Comparison of ENCODE assay signal across 9 cellular contexts in the genomic region with DNA sequence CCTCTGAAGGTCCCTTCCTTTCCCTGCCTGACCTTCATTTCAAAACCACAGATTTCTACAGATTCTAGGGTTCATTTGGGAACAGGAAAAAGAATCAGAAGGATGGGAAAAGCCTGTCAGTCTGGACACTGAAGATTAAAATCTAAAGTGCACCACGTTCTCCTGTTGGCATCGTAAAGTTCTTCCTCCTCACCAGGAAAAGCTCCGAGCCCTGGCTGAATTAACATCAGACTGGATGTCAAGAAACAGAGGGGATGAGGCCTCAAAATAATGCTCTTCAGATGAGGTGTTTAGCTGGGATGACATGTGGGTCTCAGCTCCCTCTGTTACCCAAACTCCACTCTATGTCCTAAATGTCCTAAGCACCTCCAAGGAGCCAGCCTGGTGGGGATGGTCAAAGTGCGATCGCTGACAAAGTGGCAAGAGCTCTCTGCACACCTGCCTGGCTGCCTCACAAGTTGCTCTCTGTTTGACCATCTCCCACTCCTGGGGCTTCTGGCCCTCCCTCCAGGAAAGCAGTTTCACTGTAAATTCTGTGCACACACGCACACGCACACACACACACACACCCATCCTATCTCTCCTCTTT. TPM values are rescaled to one million over a fixed set of nuclear protein-coding genes. Genes with fewer than 3 reads are reported as not detected.
DNase-seq lines count a peak whose midpoint lies in the region; ATAC-seq and TF ChIP-seq lines count a peak whose summit lies in the region.
"Had no signal": no experiment of that assay in that cellular context is flagged by ENCODE, and none has a peak within 500 bp of the region (broad histone marks: within the 10 kb centered on the region; RNA-seq: fewer than 3 reads in every experiment).

No MANE protein-coding gene starts in this region.

- H3K4me2 ChIP-seq in HCT116 (ENCODE audit: low read length): peak overlapping the region; percentile 90

- peaks cover 10% of the 10 kb centered on the region for H3K27me3 Mint-ChIP-seq in WTC11 (ENCODE audit: low read depth)

- TF ChIP-seq CTCF in HCT116 (IDR thresholded peaks at IDR 0.05 in 2 of 3, conservative IDR thresholded peaks at IDR 0.05 in 1 of 3; ENCODE audit: borderline replicate concordance in 1 of 3, insufficient read depth in 1 of 3, low read depth in 2 of 3, low read length in 2 of 3) (no peak), WTC11 (IDR thresholded peaks at IDR 0.05) (no peak), fibroblast of villous mesenchyme (IDR thresholded peaks at IDR 0.05; ENCODE audit: insufficient read depth, low read depth, low read length) (no peak)

- H3K4me1 ChIP-seq in HCT116 (ENCODE audit: control insufficient read depth in 1 of 2, insufficient read depth in 2 of 2, low read length in 2 of 2) (peaks cover 5 to 22% of the 10 kb centered on the region in 2 experiments; a peak in 3 of 4 replicates), skeletal muscle tissue (ENCODE audit: control insufficient read depth in 3 of 3, insufficient read depth in 3 of 3, low read length in 3 of 3) (peaks cover 19 to 37% (median 24%) of the 10 kb centered on the region in 3 donors)

- peaks cover 4 to 14% of the 10 kb centered on the region in 2 experiments; a peak in 2 of 4 replicates for H3K36me3 ChIP-seq in HCT116 (ENCODE audit: control insufficient read depth in 1 of 2, insufficient read depth in 2 of 2, low read length in 2 of 2)
- peaks cover 0 to 4% (median 4%) of the 10 kb centered on the region in 3 donors for H3K36me3 ChIP-seq in skeletal muscle tissue (ENCODE audit: control insufficient read depth in 3 of 3, insufficient read depth in 3 of 3, low read length in 3 of 3)

- H3K27me3 ChIP-seq in HCT116 (ENCODE audit: insufficient read depth, low read length) (no peaks in the 10 kb centered on the region), skeletal muscle tissue (ENCODE audit: control insufficient read depth in 3 of 3, insufficient read depth in 3 of 3, low read length in 3 of 3) (no peaks in the 10 kb centered on the region)

- H3K9ac ChIP-seq in HCT116 (ENCODE audit: low read length) (peak overlapping the region; percentile 86), skeletal muscle tissue (ENCODE audit: low read depth in 1 of 3, low read length in 3 of 3) (peak overlapping the region; percentile 77 to 82 (median 82))

- no peaks in the 10 kb centered on the region for H3K9me3 Mint-ChIP-seq in WTC11

- TF ChIP-seq RAD21 in HCT116 (IDR thresholded peaks at IDR 0.05; ENCODE audit: low read depth): no peak

- no peaks in the 10 kb centered on the region; the same call in 1 of the 2 replicates for H3K36me3 Mint-ChIP-seq in WTC11

- H3K4me1 Mint-ChIP-seq in WTC11: peaks cover 31% of the 10 kb centered on the region

- CTCF ChIA-PET in HCT116 (lab: Charles Lee): no interaction called here
- CTCF ChIA-PET in WTC11 (lab: Charles Lee): interaction anchor here (1.3 to 2.6 kb wide), 3 partner anchors 14 to 89 kb away, joined by 4 to 23 read pairs (median 6); a partner anchor contains a TSS

- H3K9me3 ChIP-seq in HCT116 (ENCODE audit: control insufficient read depth in 1 of 2, insufficient read depth in 1 of 2, low read depth in 1 of 2, low read length in 2 of 2) (no peaks in the 10 kb centered on the region), skeletal muscle tissue (ENCODE audit: control insufficient read depth in 3 of 3, low read length in 3 of 3) (no peaks in the 10 kb centered on the region)

- 0 out of 2 replicates have a peak overlapping the region, but pooled peaks have one; percentile 20 for H3K27ac Mint-ChIP-seq in WTC11

- RAD21 ChIA-PET in HCT116 (lab: Charles Lee; ENCODE audit: low non-redundant PET in 1 of 2, low total read pairs in 2 of 2, uncharacterized antibody in 2 of 2, unreplicated experiment in 2 of 2): interaction anchor here in 1 of 2 experiments (0.6 kb wide), 1 partner anchor 1302 kb away, joined by 3 read pairs; no protein-coding TSS in a partner anchor

- TSS peak; percentile 20 for BruUV-seq in HCT116 (replicated peaks; lab: Mats Ljungman, UMichigan)

- H3K4me3 Mint-ChIP-seq in WTC11: peak overlapping the region; percentile 84

- no peak for TF ChIP-seq POLR2A in HCT116 (IDR thresholded peaks at IDR 0.05; ENCODE audit: borderline replicate concordance, extremely low read depth, insufficient read depth, insufficient read length)

- DNase-seq in HCT116 (ENCODE audit: low read depth, low spot score) (no peak), WTC11 (ENCODE audit: low spot score) (no peak), fibroblast of villous mesenchyme (ENCODE audit: low read depth) (no peak), OCI-M1 (lab: John Stamatoyannopoulos, UW) (no peak), hippocampal formation (lab: John Stamatoyannopoulos, UW) (no peak), HuH-7.5 (ENCODE audit: low spot score) (no peak)
- DNase-seq: midbrain, NCI-H1436 treated with DMSO at 0.1 percent for 48 hours had no signal

- H3K79me2 ChIP-seq in HCT116 (ENCODE audit: insufficient read depth, low read length): peaks cover 63% of the 10 kb centered on the region

- intact Hi-C loops in HCT116 (cut with micrococcal nuclease): no loop called here

- no peak overlapping the region for H3K27ac ChIP-seq in HCT116 (ENCODE audit: low read depth, low read length)
- no peak overlapping the region for H3K27ac ChIP-seq in skeletal muscle tissue (ENCODE audit: low read depth, low read length)

- POLR2A ChIA-PET in HCT116 (lab: Charles Lee): interaction anchor here (0.6 kb wide), 1 partner anchor 220 kb away, joined by 3 read pairs; no protein-coding TSS in a partner anchor
- POLR2A ChIA-PET in WTC11 (lab: Charles Lee): interaction anchor here (1.1 kb wide), 1 partner anchor 44 kb away, joined by 4 read pairs; a partner anchor contains a TSS

- H3K4me3 ChIP-seq in HCT116 (replicated peaks in 1 of 2; ENCODE audit: low read depth in 1 of 2, low read length in 2 of 2) (peak overlapping the region in 1 of 2 experiments; percentile 82; a peak in 3 of 4 replicates), fibroblast of villous mesenchyme (ENCODE audit: low read depth, low read length) (peak overlapping the region; percentile 76), skeletal muscle tissue (ENCODE audit: low read length in 3 of 3) (peak overlapping the region in 2 of 3 donors; percentile 18 to 77)

- H2AFZ ChIP-seq in HCT116 (ENCODE audit: low read depth, low read length, poor library complexity, severe bottlenecking): no peak overlapping the region

- ATAC-seq in HCT116 (no peak), WTC11 (no peak)

- H3K9me2 ChIP-seq in HCT116 (ENCODE audit: insufficient read depth): no peaks in the 10 kb centered on the region

- peaks cover 6% of the 10 kb centered on the region; the same call in 1 of the 2 replicates for H4K20me1 ChIP-seq in HCT116 (ENCODE audit: insufficient read depth)

TF ChIP-seq in HCT116, 20 proteins besides CTCF, POLR2A, EP300 and RAD21 (continues in another document):
- no peak for TF ChIP-seq CBX3 (IDR thresholded peaks at IDR 0.05; ENCODE audit: low read depth)
- no peak for TF ChIP-seq SIN3A (IDR thresholded peaks at IDR 0.05; ENCODE audit: low read depth)
- TF ChIP-seq FOSL1 (IDR thresholded peaks at IDR 0.05; ENCODE audit: low read depth): no peak
- no peak for TF ChIP-seq ZNF274 (IDR thresholded peaks at IDR 0.05; ENCODE audit: low read depth, low read length)
- TF ChIP-seq, protein P1, sequence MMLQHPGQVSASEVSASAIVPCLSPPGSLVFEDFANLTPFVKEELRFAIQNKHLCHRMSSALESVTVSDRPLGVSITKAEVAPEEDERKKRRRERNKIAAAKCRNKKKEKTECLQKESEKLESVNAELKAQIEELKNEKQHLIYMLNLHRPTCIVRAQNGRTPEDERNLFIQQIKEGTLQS (IDR thresholded peaks at IDR 0.05): no peak
- no peak for TF ChIP-seq CEBPB (IDR thresholded peaks at IDR 0.05; ENCODE audit: low read depth)
- no peak for TF ChIP-seq EZH2phosphoT487 (IDR thresholded peaks at IDR 0.05; ENCODE audit: borderline replicate concordance)
- no peak for TF ChIP-seq SP1 (IDR thresholded peaks at IDR 0.05; ENCODE audit: low read depth)
- TF ChIP-seq POLR2AphosphoS5 (IDR thresholded peaks at IDR 0.05; ENCODE audit: low read depth, low read length): no peak
- no peak for TF ChIP-seq JUND (IDR thresholded peaks at IDR 0.05)

TF ChIP-seq in WTC11, 78 proteins besides CTCF, POLR2A, EP300 and RAD21 (continues in another document):
- TF ChIP-seq, protein P2, sequence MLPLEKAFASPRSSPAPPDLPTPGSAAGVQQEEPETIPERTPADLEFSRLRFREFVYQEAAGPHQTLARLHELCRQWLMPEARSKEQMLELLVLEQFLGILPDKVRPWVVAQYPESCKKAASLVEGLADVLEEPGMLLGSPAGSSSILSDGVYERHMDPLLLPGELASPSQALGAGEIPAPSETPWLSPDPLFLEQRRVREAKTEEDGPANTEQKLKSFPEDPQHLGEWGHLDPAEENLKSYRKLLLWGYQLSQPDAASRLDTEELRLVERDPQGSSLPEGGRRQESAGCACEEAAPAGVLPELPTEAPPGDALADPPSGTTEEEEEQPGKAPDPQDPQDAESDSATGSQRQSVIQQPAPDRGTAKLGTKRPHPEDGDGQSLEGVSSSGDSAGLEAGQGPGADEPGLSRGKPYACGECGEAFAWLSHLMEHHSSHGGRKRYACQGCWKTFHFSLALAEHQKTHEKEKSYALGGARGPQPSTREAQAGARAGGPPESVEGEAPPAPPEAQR (CRISPR knock-in tag; IDR thresholded peaks at IDR 0.05): no peak
- TF ChIP-seq, protein P1 (CRISPR knock-in tag; conservative IDR thresholded peaks at IDR 0.05): no peak
- TF ChIP-seq, protein P3, sequence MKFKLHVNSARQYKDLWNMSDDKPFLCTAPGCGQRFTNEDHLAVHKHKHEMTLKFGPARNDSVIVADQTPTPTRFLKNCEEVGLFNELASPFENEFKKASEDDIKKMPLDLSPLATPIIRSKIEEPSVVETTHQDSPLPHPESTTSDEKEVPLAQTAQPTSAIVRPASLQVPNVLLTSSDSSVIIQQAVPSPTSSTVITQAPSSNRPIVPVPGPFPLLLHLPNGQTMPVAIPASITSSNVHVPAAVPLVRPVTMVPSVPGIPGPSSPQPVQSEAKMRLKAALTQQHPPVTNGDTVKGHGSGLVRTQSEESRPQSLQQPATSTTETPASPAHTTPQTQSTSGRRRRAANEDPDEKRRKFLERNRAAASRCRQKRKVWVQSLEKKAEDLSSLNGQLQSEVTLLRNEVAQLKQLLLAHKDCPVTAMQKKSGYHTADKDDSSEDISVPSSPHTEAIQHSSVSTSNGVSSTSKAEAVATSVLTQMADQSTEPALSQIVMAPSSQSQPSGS (CRISPR knock-in tag; IDR thresholded peaks at IDR 0.05; ENCODE audit: borderline replicate concordance, low read depth): no peak
- TF ChIP-seq ATF1 (CRISPR knock-in tag; IDR thresholded peaks at IDR 0.05): no peak

RNA-seq across cellular contexts. Expression of a gene that starts 1.9 kb away (rescaled TPM):
- total RNA-seq in HCT116 (2021; ENCODE audit: unreplicated experiment) (71.2 TPM), WTC11 (2021) (58.3 to 68.4 TPM (median 60.2 TPM) in 3 replicates), fibroblast of villous mesenchyme (20.9 and 24.2 TPM in 2 replicates), skeletal muscle tissue (11.0 TPM)
- polyA plus RNA-seq in HCT116 (2012): 36.0 and 42.7 TPM in 2 replicates

RNA-seq across cellular contexts. Expression of a gene that starts 44.3 kb away (rescaled TPM):
- total RNA-seq in HCT116 (2021; ENCODE audit: unreplicated experiment) (25.6 TPM), WTC11 (2021) (17.1 to 26.8 TPM (median 18.5 TPM) in 3 replicates), fibroblast of villous mesenchyme (19.9 and 23.5 TPM in 2 replicates), skeletal muscle tissue (23.0 TPM)
- 20.6 and 22.2 TPM in 2 replicates for polyA plus RNA-seq in HCT116 (2012)
